In the genomic region with DNA sequence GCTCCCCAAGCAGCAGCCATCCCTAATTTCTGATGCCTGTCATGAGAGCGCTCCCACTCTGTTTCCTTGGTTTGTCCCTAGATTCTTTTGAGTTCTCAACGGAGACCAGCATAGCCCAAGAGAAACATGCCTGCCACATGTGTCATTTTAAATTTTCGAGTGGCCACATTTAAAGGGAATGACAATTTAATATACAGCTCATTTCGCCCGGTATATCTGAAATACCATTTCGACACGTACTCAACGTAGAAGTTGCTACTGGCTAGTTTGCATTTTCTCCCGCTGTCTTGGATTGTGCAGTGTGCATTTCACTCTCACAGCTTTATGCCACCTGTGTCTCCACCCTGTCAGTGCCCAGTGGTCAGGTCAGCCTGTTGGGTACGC, we compare ENCODE assay signal across 16 cellular contexts. TPM values are rescaled to one million over a fixed set of nuclear protein-coding genes. Genes with fewer than 3 reads are reported as not detected.
A peak's percentile ranks its signal among the peaks of the same experiment; 100 is the strongest.
DNase-seq lines count a peak whose midpoint lies in the region; ATAC-seq and TF ChIP-seq lines count a peak whose summit lies in the region.
"Had no signal": no experiment of that assay in that cellular context is flagged by ENCODE, and none has a peak within 500 bp of the region (broad histone marks: within the 10 kb centered on the region; RNA-seq: fewer than 3 reads in every experiment).

No MANE protein-coding gene starts in this region.

- no peaks in the 10 kb centered on the region for H3K79me2 ChIP-seq in OCI-LY1 (ENCODE audit: insufficient read depth, low read length)

- H4K20me1 ChIP-seq in OCI-LY1 (ENCODE audit: insufficient read depth, low read length) = no peaks in the 10 kb centered on the region

- TF ChIP-seq EP300 in stomach (IDR thresholded peaks at IDR 0.05) = no peak

- H3K14ac ChIP-seq in mesenchymal stem cell (ENCODE audit: low read length in 2 of 2) = no peak overlapping the region

- H2BK120ac ChIP-seq in mesenchymal stem cell (ENCODE audit: low read depth, low read length) = no peak overlapping the region

- no peak overlapping the region for H3K9ac ChIP-seq in OCI-LY1 (ENCODE audit: low read length)
- no peak overlapping the region for H3K9ac ChIP-seq in mesenchymal stem cell (ENCODE audit: low read length)

- no peaks in the 10 kb centered on the region for H3K9me2 ChIP-seq in OCI-LY1 (ENCODE audit: low read depth, low read length)

- H3K4me3 ChIP-seq in GM06990 (replicated peaks; ENCODE audit: low read depth, low read length) = peak overlapping the region; percentile 59
- peak overlapping the region; percentile 30 for H3K4me3 ChIP-seq in OCI-LY1 (ENCODE audit: low read depth, low read length, poor library complexity, severe bottlenecking)
- no peak overlapping the region for H3K4me3 ChIP-seq in stomach
- H3K4me3 ChIP-seq in CD4-positive, alpha-beta memory T cell (ENCODE audit: low read length in 2 of 2) = no peak overlapping the region
- H3K4me3 ChIP-seq in mesenchymal stem cell (ENCODE audit: insufficient read depth in 1 of 2, low read depth in 1 of 2, low read length in 2 of 2) = no peak overlapping the region
- H3K4me3 ChIP-seq in brain microvascular endothelial cell (ENCODE audit: low read depth, low read length) = no peak overlapping the region

- H3K79me1 ChIP-seq in mesenchymal stem cell (replicated peaks; ENCODE audit: low read length, poor library complexity, severe bottlenecking) = peaks cover 51% of the 10 kb centered on the region

- H3K9me3 Mint-ChIP-seq in immature natural killer cell = peaks cover 0 to 2% (median 0%) of the 10 kb centered on the region in 6 donors
- H3K9me3 Mint-ChIP-seq in CD4-positive, alpha-beta memory T cell = peaks cover 0 to 2% (median 0%) of the 10 kb centered on the region in 8 donors
- H3K9me3 Mint-ChIP-seq: T-cell had no signal

- intact Hi-C loops in stomach (cut with DNase I; ENCODE audit: low total_unique reads) = no loop called here
- intact Hi-C loops in CD4-positive, alpha-beta memory T cell (cut with micrococcal nuclease) = no loop called here

- 90 to 96% (median 94%) methylated on average over 10 of the region's 10 CpGs for WGBS in stomach, 5 donors
- 96% methylated on average over 10 of the region's 10 CpGs for WGBS in mesenchymal stem cell

- H3K9me3 ChIP-seq in OCI-LY1 (ENCODE audit: low read length) (no peaks in the 10 kb centered on the region), stomach (no peaks in the 10 kb centered on the region), mesenchymal stem cell (ENCODE audit: control insufficient read depth, low read length) (no peaks in the 10 kb centered on the region)
- H3K9me3 ChIP-seq in CD4-positive, alpha-beta memory T cell (ENCODE audit: control insufficient read depth in 1 of 2, low read length in 2 of 2) = no peaks in the 10 kb centered on the region

- CTCF ChIA-PET in CD4-positive, alpha-beta memory T cell (lab: Charles Lee; ENCODE audit: partially characterized antibody) = interaction anchor here (1.1 to 2.5 kb wide), 4 partner anchors 11 to 142 kb away, joined by 4 to 9 read pairs (median 5); no protein-coding TSS in a partner anchor

- H3K4me3 Mint-ChIP-seq in immature natural killer cell = peak overlapping the region; percentile 75 to 91 (median 84)
- peak overlapping the region in 1 of 8 donors; percentile 34 for H3K4me3 Mint-ChIP-seq in CD4-positive, alpha-beta memory T cell

- no peak overlapping the region for H4K91ac ChIP-seq in mesenchymal stem cell (ENCODE audit: low read length)

- POLR2A ChIA-PET in CD4-positive, alpha-beta memory T cell (lab: Charles Lee; ENCODE audit: partially characterized antibody) = interaction anchor here (1.1 kb wide), 3 partner anchors 21 to 117 kb away, joined by 3 to 4 read pairs (median 4); partner anchors contain the start of gene LPCAT1

- H3K18ac ChIP-seq in mesenchymal stem cell (ENCODE audit: low read depth in 1 of 2, low read length in 2 of 2) = no peak overlapping the region

- peaks cover 30% of the 10 kb centered on the region for H3K4me1 ChIP-seq in OCI-LY1 (ENCODE audit: insufficient read depth, low read length, severe bottlenecking)
- peaks cover 13 to 66% (median 51%) of the 10 kb centered on the region in 4 donors for H3K4me1 ChIP-seq in stomach
- peaks cover 26% of the 10 kb centered on the region for H3K4me1 ChIP-seq in CD4-positive, alpha-beta memory T cell (ENCODE audit: insufficient read depth, low read length)
- peaks cover 11% of the 10 kb centered on the region for H3K4me1 ChIP-seq in mesenchymal stem cell (ENCODE audit: control insufficient read depth, insufficient read depth, low read depth, low read length)

- peak overlapping the region; percentile 96 to 100 (median 98) for H3K27ac Mint-ChIP-seq in immature natural killer cell
- H3K27ac Mint-ChIP-seq in CD4-positive, alpha-beta memory T cell = peak overlapping the region in 3 of 7 donors; percentile 25 to 65 (median 48)

- H3K4me2 ChIP-seq in OCI-LY1 (ENCODE audit: low read length) = peak overlapping the region; percentile 53; the same call in 1 of the 2 replicates
- H3K4me2 ChIP-seq in mesenchymal stem cell (ENCODE audit: low read length, poor library complexity, severe bottlenecking) = no peak overlapping the region

- no peak for TF ChIP-seq CTCF in GM06990 (IDR thresholded peaks at IDR 0.05; ENCODE audit: insufficient read depth, low read length, poor library complexity, severe bottlenecking)
- no peak for TF ChIP-seq CTCF in OCI-LY1 (IDR thresholded peaks at IDR 0.05; ENCODE audit: low read length)
- TF ChIP-seq CTCF in stomach (IDR thresholded peaks at IDR 0.05) = no peak
- no peak for TF ChIP-seq CTCF in brain microvascular endothelial cell (IDR thresholded peaks at IDR 0.05; ENCODE audit: low read depth, low read length, missing control alignments)

- in situ Hi-C loops in brain microvascular endothelial cell (cut with HindIII; ENCODE audit: low pct_ligation_motif_present, low sequenced_read_pairs) = no loop called here

- H3K23ac ChIP-seq in mesenchymal stem cell (ENCODE audit: low read length in 2 of 2) = no peak overlapping the region

- H2BK5ac ChIP-seq in mesenchymal stem cell (ENCODE audit: low read depth, low read length, poor library complexity, severe bottlenecking) = no peak overlapping the region

- DNase-seq in GM06990 (ENCODE audit: extremely low read depth, insufficient read length) (no peak), immature natural killer cell (no peak), stomach (no peak), mesenchymal stem cell (no peak), brain microvascular endothelial cell (no peak)
- no peak for DNase-seq in CD4-positive, alpha-beta memory T cell
- DNase-seq: cerebellar nuclear complex, DMS153, NCI-H510A had no signal

- peaks cover 5% of the 10 kb centered on the region; the same call in 1 of the 2 replicates for H3F3A ChIP-seq in OCI-LY1 (ENCODE audit: insufficient read depth, low read length)

- no peak for TF ChIP-seq POLR2A in stomach (IDR thresholded peaks at IDR 0.05)

- peaks cover 17% of the 10 kb centered on the region for H3K36me3 ChIP-seq in GM06990 (ENCODE audit: control insufficient read depth, insufficient read depth, low read length)
- 0 out of 2 replicates have a peak, but pooled peaks cover 6% of the 10 kb centered on the region for H3K36me3 ChIP-seq in OCI-LY1 (ENCODE audit: insufficient read depth, low read length)
- peaks cover 0 to 21% (median 2%) of the 10 kb centered on the region in 4 donors for H3K36me3 ChIP-seq in stomach
- H3K36me3 ChIP-seq in CD4-positive, alpha-beta memory T cell (ENCODE audit: insufficient read depth, low read length) = no peaks in the 10 kb centered on the region
- H3K36me3 ChIP-seq in mesenchymal stem cell (ENCODE audit: control insufficient read depth in 1 of 2, insufficient read depth in 2 of 2, low read depth in 1 of 2, low read length in 2 of 2) = peaks cover 16 to 53% of the 10 kb centered on the region in 2 experiments
- peaks cover 5% of the 10 kb centered on the region for H3K36me3 ChIP-seq in brain microvascular endothelial cell (replicated peaks)

- peaks cover 7 to 29% (median 13%) of the 10 kb centered on the region in 3 donors for H3K36me3 Mint-ChIP-seq in immature natural killer cell
- H3K36me3 Mint-ChIP-seq in CD4-positive, alpha-beta memory T cell = peaks cover 6 to 30% of the 10 kb centered on the region in 2 donors

- no peaks in the 10 kb centered on the region for H3K27me3 ChIP-seq in GM06990 (replicated peaks; ENCODE audit: control insufficient read depth, insufficient read depth, low read length)
- H3K27me3 ChIP-seq in OCI-LY1 (ENCODE audit: insufficient read depth, low read length) = no peaks in the 10 kb centered on the region
- H3K27me3 ChIP-seq in stomach = no peaks in the 10 kb centered on the region
- H3K27me3 ChIP-seq in CD4-positive, alpha-beta memory T cell (ENCODE audit: insufficient read depth, low read length) = no peaks in the 10 kb centered on the region
- H3K27me3 ChIP-seq in mesenchymal stem cell (ENCODE audit: control insufficient read depth in 1 of 2, insufficient read depth in 1 of 2, low read length in 2 of 2) = no peaks in the 10 kb centered on the region
- no peaks in the 10 kb centered on the region for H3K27me3 ChIP-seq in brain microvascular endothelial cell (replicated peaks)

- H3K27me3 Mint-ChIP-seq in immature natural killer cell (ENCODE audit: low read depth in 3 of 3) = peaks cover 36 to 44% (median 42%) of the 10 kb centered on the region in 3 donors
- no peaks in the 10 kb centered on the region for H3K27me3 Mint-ChIP-seq in CD4-positive, alpha-beta memory T cell
- H3K27me3 Mint-ChIP-seq: T-cell had no signal

- no peak overlapping the region for H2BK12ac ChIP-seq in mesenchymal stem cell (ENCODE audit: low read length in 2 of 2)

- no peak overlapping the region for H2AK5ac ChIP-seq in mesenchymal stem cell (ENCODE audit: low read length, severe bottlenecking)

- H3K4me1 Mint-ChIP-seq in immature natural killer cell = peaks cover 96% of the 10 kb centered on the region in 2 donors
- H3K4me1 Mint-ChIP-seq in CD4-positive, alpha-beta memory T cell = peaks cover 23 to 62% (median 34%) of the 10 kb centered on the region in 4 donors

- peak overlapping the region; percentile 62 for H3K27ac ChIP-seq in OCI-LY1 (ENCODE audit: low read depth, low read length, poor library complexity, severe bottlenecking)
- peak overlapping the region in 3 of 5 donors; percentile 55 to 76 (median 61) for H3K27ac ChIP-seq in stomach
- no peak overlapping the region for H3K27ac ChIP-seq in CD4-positive, alpha-beta memory T cell (ENCODE audit: low read depth, low read length)
- H3K27ac ChIP-seq in mesenchymal stem cell (ENCODE audit: low read length, poor library complexity, severe bottlenecking) = no peak overlapping the region
- H3K27ac ChIP-seq in brain microvascular endothelial cell = no peak overlapping the region

- no peak overlapping the region for H4K8ac ChIP-seq in mesenchymal stem cell (ENCODE audit: low read length)

- H2BK15ac ChIP-seq in mesenchymal stem cell (ENCODE audit: low read depth, poor library complexity, severe bottlenecking) = no peak overlapping the region

- H2AFZ ChIP-seq in OCI-LY1 (ENCODE audit: low read length) = no peak overlapping the region
- no peak overlapping the region for H2AFZ ChIP-seq in mesenchymal stem cell (ENCODE audit: low read depth, low read length)

- ATAC-seq in GM21619 (IDR thresholded peaks at IDR 0.05; ENCODE audit: unreplicated experiment) = no peak

- no peak overlapping the region for H3K4ac ChIP-seq in mesenchymal stem cell (ENCODE audit: low read depth in 1 of 2, low read length in 2 of 2)

RNA-seq across cellular contexts. Expression of gene LPCAT1, which starts 21.0 kb away (rescaled TPM):
- polyA plus RNA-seq in immature natural killer cell (100 to 1,000 TPM; 107 to 255 (median 144) TPM), stomach (10 to 100 TPM in 2 of 3 donors, 1 to 10 TPM in 1; 5.2 to 11.8 (median 11.6) TPM)
- 100 to 1,000 TPM in 1 of 5 donors, 10 to 100 TPM in 4; 13.4 to 229 (median 17.4) TPM for total RNA-seq in stomach
- total RNA-seq in CD4-positive, alpha-beta memory T cell = 10 to 100 TPM; 62.8 to 63.6 TPM
- 10 to 100 TPM in 1 of 2 donors, 1 to 10 TPM in 1; 9.0 to 32.2 TPM for polyA plus RNA-seq in CD4-positive, alpha-beta memory T cell
- 32.9 TPM for polyA plus RNA-seq in mesenchymal stem cell (2013, experiment 1 of 2)
- 33.5 TPM for polyA plus RNA-seq in mesenchymal stem cell (2013, experiment 2 of 2)

RNA-seq across cellular contexts. Expression of gene SLC6A3, which starts 57.5 kb away (rescaled TPM):
- polyA plus RNA-seq in immature natural killer cell = not detected
- not detected for total RNA-seq in stomach
- under 1 TPM in 1 of 3 donors, not detected in 2; 0.05 TPM for polyA plus RNA-seq in stomach
- total RNA-seq in CD4-positive, alpha-beta memory T cell = not detected
- not detected for polyA plus RNA-seq in CD4-positive, alpha-beta memory T cell
- polyA plus RNA-seq in mesenchymal stem cell (2013, experiment 1 of 2) = not detected
- polyA plus RNA-seq in mesenchymal stem cell (2013, experiment 2 of 2) = not detected
- total RNA-seq: fibroblast of lung, H4, lung microvascular endothelial cell, renal cortical epithelial cell had no signal
- polyA plus RNA-seq: fibroblast of lung had no signal

Comparison
In these comparisons a context has a peak if more than half of its experiments do, and no peak if none do; other contexts are left out.
1. H3K4me3 ChIP-seq: peak in GM06990 (single experiment) and OCI-LY1 (single experiment); none in stomach (0 of 4), CD4-positive, alpha-beta memory T cell (0 of 2), mesenchymal stem cell (0 of 2) and brain microvascular endothelial cell (single experiment).
2. H3K27ac ChIP-seq: peak in OCI-LY1 (single experiment) and stomach (3 of 5); none in CD4-positive, alpha-beta memory T cell (single experiment), mesenchymal stem cell (single experiment) and brain microvascular endothelial cell (single experiment).